ENCODE assay signal across 10 cellular contexts in the genomic region with DNA sequence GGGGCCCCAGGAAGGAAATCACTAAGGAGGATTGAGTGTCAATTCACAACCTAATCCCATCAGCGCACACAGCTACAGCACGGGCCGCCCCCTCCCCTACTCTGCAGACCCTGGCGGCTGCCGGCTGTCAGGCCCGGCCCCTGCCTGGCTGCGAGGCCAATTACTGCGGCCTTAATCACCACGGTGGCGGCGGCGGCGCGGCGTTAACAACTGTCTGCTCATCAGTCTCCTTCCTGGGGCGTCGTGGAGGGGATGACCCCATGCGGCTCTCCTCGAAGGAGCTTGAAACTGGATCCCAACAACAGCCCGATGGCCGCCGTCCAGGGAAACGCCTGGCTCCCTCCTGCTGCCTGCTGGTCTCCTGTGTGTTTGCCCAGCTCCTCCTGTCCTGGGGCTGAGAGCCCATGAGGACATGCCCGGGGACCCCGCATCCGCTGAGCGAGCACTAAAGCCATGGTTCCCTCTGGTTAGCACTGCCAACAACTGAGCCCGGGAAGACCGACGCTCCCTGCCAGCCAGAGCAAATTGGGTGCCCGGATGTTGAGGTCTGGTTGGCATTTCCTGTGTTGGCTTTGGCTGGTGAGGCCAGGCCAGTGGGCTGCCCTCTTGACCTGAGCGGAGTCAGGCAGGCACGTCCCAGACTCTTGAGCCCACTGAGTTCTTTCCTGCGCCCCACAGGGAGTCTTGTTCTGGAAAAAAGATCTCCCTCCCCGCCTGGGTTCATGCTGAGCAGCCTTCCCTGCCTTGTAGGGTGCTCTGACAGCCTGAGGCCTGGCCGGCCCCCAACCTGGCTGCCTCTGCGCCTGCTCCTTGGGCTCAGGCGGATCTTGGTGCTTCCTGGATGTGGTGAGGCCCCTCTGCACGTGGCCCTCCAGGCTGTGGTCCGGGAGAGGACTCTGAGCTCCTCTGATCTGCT. TPM values are rescaled to one million over a fixed set of nuclear protein-coding genes. Genes with fewer than 3 reads are reported as not detected.
DNase-seq lines count a peak whose midpoint lies in the region; ATAC-seq and TF ChIP-seq lines count a peak whose summit lies in the region.
"Had no signal": no experiment of that assay in that cellular context is flagged by ENCODE, and none has a peak within 500 bp of the region (broad histone marks: within the 10 kb centered on the region; RNA-seq: fewer than 3 reads in every experiment).

No MANE protein-coding gene starts in this region.

- H3K4me1 Mint-ChIP-seq in brain, result peaks cover 56% of the 10 kb centered on the region
- no peaks in the 10 kb centered on the region for H3K4me1 Mint-ChIP-seq in natural killer cell treated with Interleukin-12 subunit alpha and Interleukin-12 subunit beta and Interleukin-15 and Interleukin-18, amount 100 ng/mL, for 72 hours (ENCODE audit: low read depth in 2 of 2)
- H3K4me1 Mint-ChIP-seq: immature natural killer cell had no signal

- no peaks in the 10 kb centered on the region for H3K9me3 Mint-ChIP-seq in brain
- H3K9me3 Mint-ChIP-seq in natural killer cell treated with Interleukin-12 subunit alpha and Interleukin-12 subunit beta and Interleukin-15 and Interleukin-18, amount 100 ng/mL, for 72 hours, result no peaks in the 10 kb centered on the region
- H3K9me3 Mint-ChIP-seq: activated naive CD4-positive, alpha-beta T cell treated with anti-CD3 and anti-CD28 coated beads for 36 hours; immature natural killer cell had no signal

- TF ChIP-seq CTCF in AG10803 (conservative IDR thresholded peaks at IDR 0.05; ENCODE audit: low read length) (no peak), brain (conservative IDR thresholded peaks at IDR 0.05) (no peak), foreskin keratinocyte (conservative IDR thresholded peaks at IDR 0.05) (no peak)

- H3K27me3 ChIP-seq in MG63 (no peaks in the 10 kb centered on the region), foreskin keratinocyte (no peaks in the 10 kb centered on the region)

- peaks cover 10% of the 10 kb centered on the region for H3K4me1 ChIP-seq in foreskin keratinocyte

- no peaks in the 10 kb centered on the region for H3K36me3 Mint-ChIP-seq in brain
- H3K36me3 Mint-ChIP-seq in natural killer cell treated with Interleukin-12 subunit alpha and Interleukin-12 subunit beta and Interleukin-15 and Interleukin-18, amount 100 ng/mL, for 72 hours, result no peaks in the 10 kb centered on the region
- H3K36me3 Mint-ChIP-seq: immature natural killer cell had no signal

- H3K4me3 ChIP-seq in AG10803 (ENCODE audit: low read length) (no peak overlapping the region), MG63 (no peak overlapping the region)

- ATAC-seq in HG03457 (IDR thresholded peaks at IDR 0.05; ENCODE audit: unreplicated experiment) (no peak), HG03520 (IDR thresholded peaks at IDR 0.05; ENCODE audit: unreplicated experiment) (no peak), foreskin keratinocyte (no peak)
- no peak for ATAC-seq in natural killer cell treated with Interleukin-12 subunit alpha and Interleukin-12 subunit beta and Interleukin-15 and Interleukin-18, amount 100 ng/mL, for 72 hours

- H3K27me3 Mint-ChIP-seq in brain, result peaks cover 5% of the 10 kb centered on the region
- H3K27me3 Mint-ChIP-seq in natural killer cell treated with Interleukin-12 subunit alpha and Interleukin-12 subunit beta and Interleukin-15 and Interleukin-18, amount 100 ng/mL, for 72 hours, result no peaks in the 10 kb centered on the region

- H3K4me3 Mint-ChIP-seq in brain, result peak overlapping the region in 1 of 5 experiments; percentile 32
- H3K4me3 Mint-ChIP-seq in natural killer cell treated with Interleukin-12 subunit alpha and Interleukin-12 subunit beta and Interleukin-15 and Interleukin-18, amount 100 ng/mL, for 72 hours, result no peak overlapping the region
- H3K4me3 Mint-ChIP-seq: activated naive CD4-positive, alpha-beta T cell treated with anti-CD3 and anti-CD28 coated beads for 36 hours; immature natural killer cell had no signal

- H3K9me3 ChIP-seq in MG63, result no peaks in the 10 kb centered on the region

- no peak overlapping the region for H3K27ac ChIP-seq in foreskin keratinocyte

- H3K36me3 ChIP-seq in MG63, result no peaks in the 10 kb centered on the region

- peak; percentile 60 for DNase-seq in AG10803 (ENCODE audit: low read depth)
- peak; percentile 97 for DNase-seq in MG63
- DNase-seq in left kidney (ENCODE audit: low read depth, low spot score), result peak; percentile 83
- no peak for DNase-seq in natural killer cell treated with Interleukin-12 subunit alpha and Interleukin-12 subunit beta and Interleukin-15 and Interleukin-18, amount 100 ng/mL, for 72 hours (ENCODE audit: low spot score)
- DNase-seq in foreskin keratinocyte, result no peak
- DNase-seq: activated naive CD4-positive, alpha-beta T cell treated with anti-CD3 and anti-CD28 coated beads for 36 hours; immature natural killer cell had no signal

- peak overlapping the region; percentile 74 to 96 (median 96) for H3K27ac Mint-ChIP-seq in brain
- no peak overlapping the region for H3K27ac Mint-ChIP-seq in natural killer cell treated with Interleukin-12 subunit alpha and Interleukin-12 subunit beta and Interleukin-15 and Interleukin-18, amount 100 ng/mL, for 72 hours
- H3K27ac Mint-ChIP-seq: activated naive CD4-positive, alpha-beta T cell treated with anti-CD3 and anti-CD28 coated beads for 36 hours had no signal

RNA-seq across cellular contexts. Expression of gene EIF2B2, which starts 21.7 kb away (rescaled TPM):
- 48.2 and 87.3 TPM in 2 replicates for total RNA-seq in MG63 (2014; rRNA removed; shearing (Covaris generic); ENCODE audit: low replicate concordance)
- polyA plus RNA-seq in brain (ENCODE audit: insufficient read depth, low read depth, low replicate concordance) (98.5 TPM), foreskin keratinocyte (76.5 and 80.1 TPM in 2 replicates)
- total RNA-seq in natural killer cell treated with Interleukin-12 subunit alpha and Interleukin-12 subunit beta and Interleukin-15 and Interleukin-18, amount 100 ng/mL, for 72 hours, result 10 to 100 TPM; 60.2 to 68.0 TPM
- total RNA-seq in foreskin keratinocyte, result 57.8 and 65.5 TPM in 2 replicates

RNA-seq across cellular contexts. Expression of gene PGF, which starts 25.6 kb away (rescaled TPM):
- total RNA-seq in MG63 (2014; rRNA removed; shearing (Covaris generic); ENCODE audit: low replicate concordance), result 49.2 and 50.6 TPM in 2 replicates
- polyA plus RNA-seq in brain (ENCODE audit: insufficient read depth, low read depth, low replicate concordance) (21.8 TPM), foreskin keratinocyte (29.1 and 31.7 TPM in 2 replicates)
- not detected for total RNA-seq in natural killer cell treated with Interleukin-12 subunit alpha and Interleukin-12 subunit beta and Interleukin-15 and Interleukin-18, amount 100 ng/mL, for 72 hours
- total RNA-seq in foreskin keratinocyte, result 28.8 and 31.5 TPM in 2 replicates

RNA-seq across cellular contexts. Expression of gene RPS6KL1, which starts 57.9 kb away (rescaled TPM):
- 5.4 and 11.3 TPM in 2 replicates for total RNA-seq in MG63 (2014; rRNA removed; shearing (Covaris generic); ENCODE audit: low replicate concordance)
- polyA plus RNA-seq in brain (ENCODE audit: insufficient read depth, low read depth, low replicate concordance), result 35.8 TPM
- total RNA-seq in natural killer cell treated with Interleukin-12 subunit alpha and Interleukin-12 subunit beta and Interleukin-15 and Interleukin-18, amount 100 ng/mL, for 72 hours, result 10 to 100 TPM; 10.0 to 12.8 TPM
- total RNA-seq in foreskin keratinocyte, result 2.8 and 3.1 TPM in 2 replicates
- polyA plus RNA-seq in foreskin keratinocyte, result 1.5 and 2.1 TPM in 2 replicates

Comparison
In these comparisons a context has a peak if more than half of its experiments do, and no peak if none do; other contexts are left out.
1. DNase-seq: peak in AG10803 (single experiment), MG63 (single experiment) and left kidney (single experiment); none in natural killer cell treated with Interleukin-12 subunit alpha and Interleukin-12 subunit beta and Interleukin-15 and Interleukin-18, amount 100 ng/mL, for 72 hours (single experiment) and foreskin keratinocyte (0 of 2).
2. H3K27ac Mint-ChIP-seq: peak in brain (5 of 5); none in natural killer cell treated with Interleukin-12 subunit alpha and Interleukin-12 subunit beta and Interleukin-15 and Interleukin-18, amount 100 ng/mL, for 72 hours (0 of 2).
3. RNA of gene PGF, which starts 25.6 kb away (total RNA-seq): 49.2 to 50.6 TPM in MG63 and 28.8 to 31.5 TPM in foreskin keratinocyte; not detected in natural killer cell treated with Interleukin-12 subunit alpha and Interleukin-12 subunit beta and Interleukin-15 and Interleukin-18, amount 100 ng/mL, for 72 hours; every median in the first group is over 10 times any median in the second.